In genomic region chr3:192577271-192577670, GRCh38 we compare ENCODE assay signal across 29 cellular contexts.
A peak's percentile ranks its signal among the peaks of the same experiment; 100 is the strongest.
DNase-seq lines count a peak whose midpoint lies in the region; ATAC-seq, FAIRE-seq and TF ChIP-seq lines count a peak whose summit lies in the region.
"Had no signal": no experiment of that assay in that cellular context is flagged by ENCODE, and none has a peak within 500 bp of the region (broad histone marks: within the 10 kb centered on the region; RNA-seq: fewer than 3 reads in every experiment).

No MANE protein-coding gene starts in this region.

- H3K27ac Mint-ChIP-seq in effector memory CD8-positive, alpha-beta T cell: no peak overlapping the region
- H3K27ac Mint-ChIP-seq: CD4-positive, alpha-beta T cell; T-cell had no signal

- no peaks in the 10 kb centered on the region for H3K9me3 ChIP-seq in right lobe of liver
- H3K9me3 ChIP-seq in HepG2 (ENCODE audit: low read length): no peaks in the 10 kb centered on the region
- H3K9me3 ChIP-seq: BLaER1, SJCRH30 had no signal

- H2AFZ ChIP-seq in HepG2 (ENCODE audit: low read length): no peak overlapping the region

- POLR2A ChIA-PET in HepG2 (lab: Yijun Ruan, JAX): no interaction called here

- H3K79me2 ChIP-seq in HepG2 (ENCODE audit: insufficient read depth, low read length): no peaks in the 10 kb centered on the region

- H3K4me1 Mint-ChIP-seq in effector memory CD8-positive, alpha-beta T cell (ENCODE audit: low read depth in 2 of 2): no peaks in the 10 kb centered on the region

- in situ Hi-C loops in HepG2 (cut with HindIII; ENCODE audit: extremely low pct_ligation_motif_present, low pct_unique_long_range_greater_than_20kb): no loop called here

- CTCF ChIA-PET in HepG2 (lab: Yijun Ruan, JAX; ENCODE audit: low intra/inter-chr PET ratio, low total read pairs): no interaction called here

- TF ChIP-seq RAD21 in HepG2 (CRISPR knock-in tag; IDR thresholded peaks at IDR 0.05): no peak

- TF ChIP-seq POLR2A in right lobe of liver (IDR thresholded peaks at IDR 0.05) (no peak), HepG2 (IDR thresholded peaks at IDR 0.05; ENCODE audit: insufficient read depth in 1 of 2, low read depth in 2 of 2, low read length in 2 of 2) (no peak)

- peaks cover 0 to 1% of the 10 kb centered on the region in 2 donors for H3K27me3 Mint-ChIP-seq in effector memory CD8-positive, alpha-beta T cell

- no peak overlapping the region for H3K9ac ChIP-seq in HepG2 (ENCODE audit: insufficient read depth, low read depth, low read length)
- H3K9ac ChIP-seq: BLaER1, KMS-11 had no signal

- peaks cover 0 to 2% of the 10 kb centered on the region in 2 donors for H3K9me3 Mint-ChIP-seq in effector memory CD8-positive, alpha-beta T cell
- H3K9me3 Mint-ChIP-seq: CD4-positive, alpha-beta T cell had no signal

- H3K36me3 Mint-ChIP-seq in effector memory CD8-positive, alpha-beta T cell (ENCODE audit: insufficient read depth): no peaks in the 10 kb centered on the region
- H3K36me3 Mint-ChIP-seq: T-cell had no signal

- H3K4me3 Mint-ChIP-seq in effector memory CD8-positive, alpha-beta T cell: no peak overlapping the region
- H3K4me3 Mint-ChIP-seq: CD4-positive, alpha-beta T cell; T-cell had no signal

- TF ChIP-seq CTCF in right lobe of liver (IDR thresholded peaks at IDR 0.05) (no peak), HepG2 (CRISPR knock-in tag; IDR thresholded peaks at IDR 0.05) (no peak)

- no TSS peak for BruUV-seq in HepG2 (replicated peaks; lab: Mats Ljungman, UMichigan)

- H3K36me3 ChIP-seq in right lobe of liver (no peaks in the 10 kb centered on the region), HepG2 (replicated peaks in 1 of 2; ENCODE audit: control insufficient read depth in 1 of 2, insufficient read depth in 2 of 2, low read length in 2 of 2) (no peaks in the 10 kb centered on the region)
- H3K36me3 ChIP-seq: BLaER1, SJCRH30 had no signal

- no peak for FAIRE-seq in HepG2 (lab: Jason Lieb, UNC)
- FAIRE-seq: GM18507, GM19239, HTR-8/SVneo had no signal

- TF ChIP-seq EP300 in HepG2 (IDR thresholded peaks at IDR 0.05; ENCODE audit: low read depth in 2 of 2, low read length in 2 of 2) (no peak), HepG2 (CRISPR knock-in tag; IDR thresholded peaks at IDR 0.05; ENCODE audit: borderline replicate concordance) (no peak)

- ATAC-seq in right lobe of liver: peak; percentile 43 to 61 (median 53)
- no peak for ATAC-seq in HepG2
- no peak for ATAC-seq in effector memory CD8-positive, alpha-beta T cell (replicated peaks)
- ATAC-seq: Panc1, T-cell had no signal

- H3K4me1 ChIP-seq in right lobe of liver (peaks cover 0 to 16% (median 4%) of the 10 kb centered on the region in 4 donors), HepG2 (ENCODE audit: insufficient read depth, low read length) (no peaks in the 10 kb centered on the region)
- H3K4me1 ChIP-seq: BLaER1, SJCRH30 had no signal

- intact Hi-C loops in right lobe of liver (cut with DNase I) (no loop called here), HepG2 (cut with micrococcal nuclease; ENCODE audit: unreplicated experiment) (no loop called here)

- H3K27me3 ChIP-seq in right lobe of liver (no peaks in the 10 kb centered on the region), HepG2 (ENCODE audit: control insufficient read depth in 1 of 2, insufficient read depth in 2 of 2, low read length in 2 of 2) (no peaks in the 10 kb centered on the region)
- H3K27me3 ChIP-seq: BLaER1, SJCRH30 had no signal

- peak overlapping the region in 1 of 3 donors; percentile 60 for H3K27ac ChIP-seq in right lobe of liver
- H3K27ac ChIP-seq in HepG2 (ENCODE audit: extremely low read length, insufficient read depth, low read length): no peak overlapping the region
- H3K27ac ChIP-seq: 22Rv1, BLaER1, KMS-11, SJCRH30 had no signal

- WGBS in right lobe of liver (ENCODE audit: insufficient coverage, low coverage, low lambda C conversion rate, missing lambda C conversion rate): 18% methylated on average over 1 of the region's 1 CpG
- 0% methylated on average over 1 of the region's 1 CpG for WGBS in HepG2 (ENCODE audit: low lambda C conversion rate)

- peak; percentile 1 for DNase-seq in DMS153 treated with DMSO at 0.1 percent for 48 hours (lab: John Stamatoyannopoulos, UW; ENCODE audit: unreplicated experiment)
- DNase-seq in DMS153 (lab: John Stamatoyannopoulos, UW): no peak
- DNase-seq in right lobe of liver: no peak
- no peak for DNase-seq in HepG2 (ENCODE audit: low spot score)
- peak; percentile 20 for DNase-seq in cerebellar cortex (ENCODE audit: low spot score)
- no peak for DNase-seq in DMS79 treated with DMSO at 0.1 percent for 48 hours (lab: John Stamatoyannopoulos, UW)
- no peak for DNase-seq in effector memory CD8-positive, alpha-beta T cell
- DNase-seq in effector CD4-positive, alpha-beta T cell: no peak
- DNase-seq: ACHN; CD4-positive, alpha-beta T cell; COR-L47; DMS 273 treated with DMSO at 0.1 percent for 48 hours; GDM1; IMR-90; MV-4-11; NCI-H1436; NCI-H187 treated with DMSO at 0.1 percent for 48 hours; NCI-H2227 treated with DMSO at 0.1 percent for 48 hours; NCI-H510A treated with DMSO at 0.1 percent for 48 hours; NCI-H748 treated with DMSO at 0.1 percent for 48 hours; SJCRH30; T-cell had no signal

- H3K4me2 ChIP-seq in HepG2 (ENCODE audit: low read depth, low read length): no peak overlapping the region
- H3K4me2 ChIP-seq: BLaER1, KMS-11 had no signal

- H4K20me1 ChIP-seq in HepG2 (ENCODE audit: insufficient read depth, low read length): no peaks in the 10 kb centered on the region
- H4K20me1 ChIP-seq: BLaER1 had no signal

- no peak overlapping the region for H3K4me3 ChIP-seq in right lobe of liver
- H3K4me3 ChIP-seq in HepG2 (replicated peaks in 1 of 3; ENCODE audit: insufficient read depth in 1 of 3, low read depth in 2 of 3, low read length in 3 of 3): no peak overlapping the region
- H3K4me3 ChIP-seq: BLaER1, SJCRH30 had no signal

TF ChIP-seq in HepG2, 621 proteins besides CTCF, POLR2A, EP300 and RAD21 (continues in another document):
- no peak for TF ChIP-seq PRDM15 (CRISPR knock-in tag; IDR thresholded peaks at IDR 0.05)
- TF ChIP-seq POGK (CRISPR knock-in tag; conservative IDR thresholded peaks at IDR 0.05): no peak
- no peak for TF ChIP-seq ZNF891 (CRISPR knock-in tag; IDR thresholded peaks at IDR 0.05)
- TF ChIP-seq MEIS1 (CRISPR knock-in tag; IDR thresholded peaks at IDR 0.05; ENCODE audit: borderline replicate concordance): no peak
- TF ChIP-seq ZNF792 (CRISPR knock-in tag; IDR thresholded peaks at IDR 0.05): no peak
- TF ChIP-seq ZSCAN31 (CRISPR knock-in tag; IDR thresholded peaks at IDR 0.05; ENCODE audit: low read depth): no peak
- no peak for TF ChIP-seq CHD4 (IDR thresholded peaks at IDR 0.05; ENCODE audit: borderline replicate concordance, low read length)
- no peak for TF ChIP-seq SMYD3 (CRISPR knock-in tag; IDR thresholded peaks at IDR 0.05)
- no peak for TF ChIP-seq ZNF18 (CRISPR knock-in tag; IDR thresholded peaks at IDR 0.05; ENCODE audit: insufficient replicate concordance)

Comparison
In these comparisons a context has a peak if more than half of its experiments do, and no peak if none do; other contexts are left out.
1. DNase-seq: peak in DMS153 treated with DMSO at 0.1 percent for 48 hours (single experiment) and cerebellar cortex (single experiment); none in DMS153 (single experiment), right lobe of liver (0 of 3), HepG2 (single experiment), DMS79 treated with DMSO at 0.1 percent for 48 hours (single experiment), effector memory CD8-positive, alpha-beta T cell (0 of 3) and effector CD4-positive, alpha-beta T cell (single experiment).
2. ATAC-seq: peak in right lobe of liver (4 of 4); none in HepG2 (single experiment) and effector memory CD8-positive, alpha-beta T cell (single experiment).